In the genomic region with DNA sequence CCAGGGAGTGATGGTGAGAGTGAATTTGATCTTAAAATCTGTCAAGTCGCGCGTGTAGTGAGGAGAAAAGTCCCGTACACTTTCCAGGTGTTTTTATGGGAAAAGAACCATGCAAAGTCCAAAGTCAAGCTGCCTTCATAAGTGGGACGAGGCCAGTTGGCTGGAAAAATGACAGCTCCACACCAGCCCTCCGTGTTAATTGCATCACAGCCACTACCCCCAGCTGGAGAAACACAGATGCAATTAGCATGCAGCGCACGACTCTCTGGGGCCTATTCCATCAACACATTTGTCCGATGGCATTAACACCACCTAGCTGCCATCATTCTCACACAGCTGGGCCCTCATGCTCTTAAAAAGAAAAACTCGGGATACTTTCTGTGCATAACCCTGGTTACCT, we compare ENCODE assay signal across 26 cellular contexts.
"Had no signal": no experiment of that assay in that cellular context is flagged by ENCODE, and none has a peak within 500 bp of the region (broad histone marks: within the 10 kb centered on the region; RNA-seq: fewer than 3 reads in every experiment).

No MANE protein-coding gene starts in this region.

- DNase-seq: cortex of kidney; effector memory CD8-positive, alpha-beta T cell; erythroblast; esophagus squamous epithelium; head of caudate nucleus; kidney; left lung; mesenchymal stem cell; mucosa of descending colon; naive B cell; right lobe of liver; small intestine; stimulated activated CD4-positive, alpha-beta T cell treated with anti-CD3 and anti-CD28 coated beads, Interleukin-15, amount 100 ng/mL, for 24 hours; stimulated activated CD4-positive, alpha-beta T cell treated with anti-CD3 and anti-CD28 coated beads, Interleukin-4, amount 100 ng/mL, for 1 hour; stimulated activated CD8-positive, alpha-beta memory T cell treated with anti-CD3 and anti-CD28 coated beads, Interleukin-4, amount 100 ng/mL, for 48 hours; stimulated activated naive CD4-positive, alpha-beta T cell; stimulated activated naive CD8-positive, alpha-beta T cell treated with anti-CD3 and anti-CD28 coated beads, Interleukin-15, amount 100 ng/mL, for 72 hours; transverse colon; upper lobe of right lung; uterus had no signal

- H3K4me3 Mint-ChIP-seq: effector memory CD8-positive, alpha-beta T cell; mesothelial cell of epicardium; naive B cell; natural killer cell treated with Interleukin-12 subunit alpha and Interleukin-12 subunit beta and Interleukin-15 and Interleukin-18, amount 100 ng/mL, for 72 hours; neural crest cell; stimulated activated naive CD8-positive, alpha-beta T cell treated with anti-CD3 and anti-CD28 coated beads, Interleukin-15, amount 100 ng/mL, for 72 hours had no signal

- H3K9me3 Mint-ChIP-seq: effector memory CD8-positive, alpha-beta T cell; mesothelial cell of epicardium; natural killer cell treated with Interleukin-12 subunit alpha and Interleukin-12 subunit beta and Interleukin-15 and Interleukin-18, amount 100 ng/mL, for 72 hours; neural crest cell; stimulated activated naive CD8-positive, alpha-beta T cell treated with anti-CD3 and anti-CD28 coated beads, Interleukin-15, amount 100 ng/mL, for 72 hours had no signal

- H3K27ac ChIP-seq: esophagus squamous epithelium, left lung, parathyroid adenoma, right lobe of liver, suprapubic skin, transverse colon, upper lobe of right lung, uterus had no signal

- H3K27ac Mint-ChIP-seq: effector memory CD8-positive, alpha-beta T cell; mesothelial cell of epicardium; naive B cell; natural killer cell treated with Interleukin-12 subunit alpha and Interleukin-12 subunit beta and Interleukin-15 and Interleukin-18, amount 100 ng/mL, for 72 hours; progenitor cell of endocrine pancreas; stimulated activated naive CD8-positive, alpha-beta T cell treated with anti-CD3 and anti-CD28 coated beads, Interleukin-15, amount 100 ng/mL, for 72 hours had no signal

- H3K36me3 Mint-ChIP-seq: mesothelial cell of epicardium; naive B cell; natural killer cell treated with Interleukin-12 subunit alpha and Interleukin-12 subunit beta and Interleukin-15 and Interleukin-18, amount 100 ng/mL, for 72 hours had no signal

- H3K4me1 Mint-ChIP-seq: mesothelial cell of epicardium; naive B cell; stimulated activated naive CD8-positive, alpha-beta T cell treated with anti-CD3 and anti-CD28 coated beads, Interleukin-15, amount 100 ng/mL, for 72 hours had no signal
